8 cellular contexts compared by ENCODE assay signal in the genomic region with DNA sequence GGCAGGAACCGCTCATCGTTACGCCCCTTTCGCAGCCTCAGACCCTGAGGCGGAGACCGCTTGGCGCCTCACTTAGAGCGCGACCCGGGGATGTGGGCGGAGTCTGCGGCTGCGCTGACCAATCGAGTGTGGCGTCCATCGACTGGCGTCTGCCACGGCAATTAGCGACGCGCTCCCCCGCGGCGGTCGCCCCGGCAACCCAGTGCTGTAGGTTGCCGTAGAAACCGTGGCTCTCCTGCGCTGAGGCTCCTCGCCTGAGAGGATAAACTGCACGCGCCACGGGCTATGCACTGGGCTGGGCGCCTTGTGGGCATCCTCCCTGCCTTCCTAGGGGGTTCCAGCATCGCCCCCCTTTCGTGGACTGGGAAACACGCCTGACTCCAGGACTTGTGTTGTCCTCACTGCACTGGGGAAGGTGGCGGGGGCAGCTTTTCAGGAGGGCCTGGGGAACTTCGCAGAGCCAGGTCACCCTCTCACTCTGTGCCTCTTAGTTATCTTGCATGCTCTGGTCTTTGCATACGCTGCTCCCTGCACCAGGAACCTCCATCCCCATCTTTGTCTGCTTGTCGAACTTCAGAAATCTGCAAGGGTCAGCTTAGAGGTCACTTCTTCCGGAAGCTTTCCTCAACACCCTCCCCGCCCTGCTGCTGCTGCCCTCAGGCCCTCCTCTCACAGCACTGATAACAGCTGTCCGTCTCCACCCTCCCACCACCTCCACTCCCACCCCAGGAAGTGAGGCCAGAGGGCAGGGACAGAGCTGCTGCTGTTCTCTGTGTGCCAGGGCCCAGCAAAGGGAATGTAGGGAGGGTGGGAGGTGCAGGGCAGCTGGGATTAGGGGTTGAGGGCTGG. TPM values are rescaled to one million over a fixed set of nuclear protein-coding genes. Genes with fewer than 3 reads are reported as not detected.
DNase-seq lines count a peak whose midpoint lies in the region; ATAC-seq and TF ChIP-seq lines count a peak whose summit lies in the region.

No MANE protein-coding gene starts in this region.

- H3K9me3 ChIP-seq in liver (ENCODE audit: control insufficient read depth in 4 of 4, low read length in 3 of 4) = no peaks in the 10 kb centered on the region

- H3K4me1 ChIP-seq in liver (ENCODE audit: control insufficient read depth in 4 of 4, insufficient read depth in 4 of 4, low read length in 3 of 4) = peaks cover 0 to 7% (median 3%) of the 10 kb centered on the region in 4 donors

- peak; percentile 83 for DNase-seq in ACHN
- DNase-seq in NCI-H524 (lab: John Stamatoyannopoulos, UW) = peak; percentile 97 to 99
- peak; percentile 67 to 69 for DNase-seq in activated CD4-positive, alpha-beta T cell treated with anti-CD3 and anti-CD28 coated beads, Interleukin-2, amount 50 U/mL, for 4 hours
- DNase-seq in dermis blood vessel endothelial cell = peak; percentile 91
- DNase-seq in stimulated activated CD4-positive, alpha-beta T cell treated with anti-CD3 and anti-CD28 coated beads, Interleukin-2, amount 100 ng/mL, for 48 hours = peak; percentile 79 to 80

- peak overlapping the region in 2 of 3 donors; percentile 29 to 37 for H3K4me3 ChIP-seq in liver (ENCODE audit: low read depth in 1 of 3, low read length in 3 of 3)

- TF ChIP-seq RAD21 in liver (IDR thresholded peaks at IDR 0.05) = no peak

- TF ChIP-seq CTCF in liver (IDR thresholded peaks at IDR 0.05; ENCODE audit: low read depth, low read length, missing input control) = no peak

- WGBS in liver = 5% methylated on average over 44 of the region's 44 CpGs

- peak overlapping the region in 1 of 2 donors; percentile 51 for H3K27ac ChIP-seq in liver (ENCODE audit: low read depth in 1 of 2, low read length in 2 of 2)

- no peaks in the 10 kb centered on the region for H3K36me3 ChIP-seq in liver (ENCODE audit: control insufficient read depth in 4 of 4, insufficient read depth in 3 of 4, low read depth in 1 of 4, low read length in 3 of 4)

- in situ Hi-C loops in ACHN (cut with HindIII; ENCODE audit: low pct_ligation_motif_present, low pct_unique_long_range_greater_than_20kb, low sequenced_read_pairs) = no loop called here

- H3K27me3 ChIP-seq in liver (ENCODE audit: control insufficient read depth in 4 of 4, insufficient read depth in 4 of 4, low read length in 3 of 4) = no peaks in the 10 kb centered on the region

- ATAC-seq in GM19023 (IDR thresholded peaks at IDR 0.05; ENCODE audit: unreplicated experiment) (peak; percentile 89), HG03439 (IDR thresholded peaks at IDR 0.05; ENCODE audit: unreplicated experiment) (peak; percentile 71)

- H3K9ac ChIP-seq in liver (ENCODE audit: low read depth in 1 of 2, low read length in 2 of 2) = no peak overlapping the region

TF ChIP-seq in liver, 16 proteins besides CTCF, POLR2A, EP300 and RAD21:
- TF ChIP-seq SP1 (IDR thresholded peaks at IDR 0.05) (peak; percentile 44), NR2F2 (IDR thresholded peaks at IDR 0.05) (peak; percentile 95), GABPA (IDR thresholded peaks at IDR 0.05 in 1 of 2, conservative IDR thresholded peaks at IDR 0.05 in 1 of 2) (no peak), RXRA (IDR thresholded peaks at IDR 0.05) (peak in 1 of 2 donors; percentile 14)

RNA-seq across cellular contexts. Expression of a gene that starts 0.5 kb away (rescaled TPM):
- total RNA-seq in dermis blood vessel endothelial cell = under 0.01 TPM in 1 of 2 replicates, not detected in the other
- total RNA-seq in liver = under 1 TPM; 0.05 to 0.59 TPM
- under 1 TPM; 0.18 to 0.48 TPM for polyA plus RNA-seq in liver

RNA-seq across cellular contexts. Expression of a gene that starts 12.5 kb away (rescaled TPM):
- total RNA-seq in dermis blood vessel endothelial cell (13.8 and 18.1 TPM in 2 replicates), liver (10 to 100 TPM; 10.4 to 18.3 TPM)
- 10 to 100 TPM; 20.6 to 21.9 TPM for polyA plus RNA-seq in liver

RNA-seq across cellular contexts. Expression of a gene that starts 17.9 kb away (rescaled TPM):
- not detected in 2 replicates for total RNA-seq in dermis blood vessel endothelial cell
- under 1 TPM; 0.23 to 0.42 TPM for total RNA-seq in liver
- polyA plus RNA-seq in liver = under 1 TPM; 0.11 to 0.67 TPM

RNA-seq across cellular contexts. Expression of a gene that starts 31.3 kb away (rescaled TPM):
- total RNA-seq in dermis blood vessel endothelial cell (not detected in 2 replicates), liver (not detected)
- not detected for polyA plus RNA-seq in liver

RNA-seq across cellular contexts. Expression of a gene that starts 32.3 kb away (rescaled TPM):
- total RNA-seq in dermis blood vessel endothelial cell (51.6 and 60.9 TPM in 2 replicates), liver (10 to 100 TPM; 11.1 to 32.5 TPM)
- 10 to 100 TPM in 1 of 2 donors, 1 to 10 TPM in 1; 7.9 to 15.3 TPM for polyA plus RNA-seq in liver
